In the genomic region with DNA sequence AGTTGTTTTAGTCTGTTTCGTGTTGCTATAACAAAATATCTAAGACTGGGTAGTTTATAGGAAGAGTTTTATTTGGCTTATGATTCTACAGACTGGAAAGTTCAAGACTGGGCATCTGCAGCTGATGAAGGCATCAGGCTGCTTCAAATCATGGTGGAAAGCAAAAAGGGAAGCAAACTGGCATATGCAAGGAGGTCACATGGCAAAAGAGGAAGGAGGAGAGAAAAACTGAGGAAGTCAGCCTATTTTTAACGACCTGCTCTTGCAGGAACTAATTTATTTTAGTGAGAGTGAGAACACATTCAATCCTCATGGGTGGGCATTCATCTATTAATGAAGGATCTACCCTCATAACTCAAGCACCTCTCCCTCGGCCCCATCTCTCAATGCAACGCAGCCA, we compare ENCODE assay signal across 20 cellular contexts.
DNase-seq lines count a peak whose midpoint lies in the region; ATAC-seq and TF ChIP-seq lines count a peak whose summit lies in the region.
"Had no signal": no experiment of that assay in that cellular context is flagged by ENCODE, and none has a peak within 500 bp of the region (broad histone marks: within the 10 kb centered on the region; RNA-seq: fewer than 3 reads in every experiment).

No MANE protein-coding gene starts in this region.

- H3K9me3 Mint-ChIP-seq in activated naive CD8-positive, alpha-beta T cell treated with anti-CD3 and anti-CD28 coated beads for 36 hours = no peaks in the 10 kb centered on the region

- no peak for TF ChIP-seq EP300 in stomach (IDR thresholded peaks at IDR 0.05)

- no peak for TF ChIP-seq POLR2A in NB4 (IDR thresholded peaks at IDR 0.05; ENCODE audit: extremely low read depth, insufficient read length)
- no peak for TF ChIP-seq POLR2A in stomach (IDR thresholded peaks at IDR 0.05)

- H3K27ac Mint-ChIP-seq in activated naive CD8-positive, alpha-beta T cell treated with anti-CD3 and anti-CD28 coated beads for 36 hours = no peak overlapping the region
- H3K27ac Mint-ChIP-seq: B cell; CD8-positive, alpha-beta T cell; T-helper 1 cell treated with Interleukin-12 subunit alpha and Interleukin-12 subunit beta and Interleukin-4 antibody, amounts not matched to agents 30 μg/mL and 1 μg/mL, for 36 hours had no signal

- no peaks in the 10 kb centered on the region for H3K27me3 Mint-ChIP-seq in activated naive CD8-positive, alpha-beta T cell treated with anti-CD3 and anti-CD28 coated beads for 36 hours
- H3K27me3 Mint-ChIP-seq: B cell had no signal

- no peaks in the 10 kb centered on the region for H3K27me3 ChIP-seq in HL-60 (ENCODE audit: insufficient read depth, poor library complexity, severe bottlenecking)
- no peaks in the 10 kb centered on the region for H3K27me3 ChIP-seq in stomach
- H3K27me3 ChIP-seq: MG63 had no signal

- no peaks in the 10 kb centered on the region for H3K4me1 ChIP-seq in stomach

- DNase-seq in AML-193 (lab: John Stamatoyannopoulos, UW) = peak; percentile 21 to 51
- peak in 1 of 2 experiments; percentile 68 for DNase-seq in HL-60 (ENCODE audit: low read depth in 1 of 2, low spot score in 1 of 2)
- peak; percentile 45 for DNase-seq in NB4 (ENCODE audit: low read depth)
- DNase-seq in SKM-1 treated with dmso at 0.1 percent for 144 hours (lab: John Stamatoyannopoulos, UW; ENCODE audit: unreplicated experiment) = peak; percentile 73
- DNase-seq in activated naive CD8-positive, alpha-beta T cell treated with anti-CD3 and anti-CD28 coated beads for 36 hours = no peak
- DNase-seq in stomach = no peak
- DNase-seq in activated T-cell treated with anti-CD3 and anti-CD28 coated beads, Interleukin-2, amount 50 U/mL, for 48 hours = no peak
- DNase-seq: 8988T; CD8-positive, alpha-beta T cell; Karpas-422; MG63; NCI-H1694 treated with DMSO at 0.1 percent for 48 hours; NCI-H2107; NCI-H510A treated with DMSO at 0.1 percent for 48 hours; NCI-H82 had no signal

- H3K4me3 ChIP-seq in HL-60 (replicated peaks; ENCODE audit: insufficient read depth, low read length) (no peak overlapping the region), NB4 (ENCODE audit: low read depth, low read length) (no peak overlapping the region), stomach (no peak overlapping the region)
- H3K4me3 ChIP-seq: MG63 had no signal

- H3K36me3 ChIP-seq in stomach = no peaks in the 10 kb centered on the region
- H3K36me3 ChIP-seq: MG63 had no signal

- H3K27ac ChIP-seq in HL-60 (replicated peaks) = peak overlapping the region; percentile 23; the same call in 1 of the 2 replicates
- H3K27ac ChIP-seq in stomach = no peak overlapping the region

- no peaks in the 10 kb centered on the region for H3K4me1 Mint-ChIP-seq in activated naive CD8-positive, alpha-beta T cell treated with anti-CD3 and anti-CD28 coated beads for 36 hours
- H3K4me1 Mint-ChIP-seq: B cell had no signal

- H3K9me3 ChIP-seq in stomach = no peaks in the 10 kb centered on the region
- H3K9me3 ChIP-seq: MG63 had no signal

- no peaks in the 10 kb centered on the region for H3K36me3 Mint-ChIP-seq in activated naive CD8-positive, alpha-beta T cell treated with anti-CD3 and anti-CD28 coated beads for 36 hours
- H3K36me3 Mint-ChIP-seq: CD8-positive, alpha-beta T cell had no signal

- intact Hi-C loops in stomach (cut with DNase I; ENCODE audit: low total_unique reads) = no loop called here

- ATAC-seq in HG02678 (IDR thresholded peaks at IDR 0.05; ENCODE audit: unreplicated experiment) = no peak
- ATAC-seq: CD8-positive, alpha-beta T cell; Right ventricle myocardium inferior; SK-N-SH treated with all-trans-retinoic acid at 6 μM for 48 hours had no signal

- TF ChIP-seq CTCF in HL-60 (IDR thresholded peaks at IDR 0.05; ENCODE audit: insufficient read depth, low read length) (no peak), NB4 (IDR thresholded peaks at IDR 0.05; ENCODE audit: low read depth, low read length) (no peak), stomach (IDR thresholded peaks at IDR 0.05) (no peak)

- no peak overlapping the region for H3K4me3 Mint-ChIP-seq in activated naive CD8-positive, alpha-beta T cell treated with anti-CD3 and anti-CD28 coated beads for 36 hours
- H3K4me3 Mint-ChIP-seq: B cell; CD8-positive, alpha-beta T cell; T-helper 1 cell treated with Interleukin-12 subunit alpha and Interleukin-12 subunit beta and Interleukin-4 antibody, amounts not matched to agents 30 μg/mL and 1 μg/mL, for 36 hours had no signal

- 70 to 83% (median 82%) methylated on average over 4 of the region's 4 CpGs for WGBS in stomach, 5 donors

Comparison
In these comparisons a context has a peak if more than half of its experiments do, and no peak if none do; other contexts are left out.
1. DNase-seq: peak in AML-193 (2 of 2), NB4 (single experiment) and SKM-1 treated with dmso at 0.1 percent for 144 hours (single experiment); none in activated naive CD8-positive, alpha-beta T cell treated with anti-CD3 and anti-CD28 coated beads for 36 hours (single experiment), stomach (single experiment) and activated T-cell treated with anti-CD3 and anti-CD28 coated beads, Interleukin-2, amount 50 U/mL, for 48 hours (0 of 2).